In the genomic region with DNA sequence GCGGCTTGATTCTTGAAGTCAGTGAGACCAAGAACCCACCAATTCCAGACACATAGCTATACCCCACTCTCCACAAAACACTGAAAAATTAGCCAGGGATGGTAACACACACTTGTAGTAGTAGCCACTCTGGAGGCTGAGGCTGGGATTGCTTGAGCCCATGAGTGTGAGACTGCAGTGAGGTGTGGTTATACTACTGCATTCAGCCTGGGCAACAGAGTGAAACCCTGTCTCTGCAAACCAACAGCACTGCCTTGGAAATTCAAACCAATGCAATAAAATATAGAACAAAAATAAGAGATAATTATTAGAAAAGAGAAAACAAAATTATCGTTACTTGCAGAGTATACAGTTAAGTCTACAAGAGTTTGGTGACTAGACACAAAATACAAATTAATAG, we compare ENCODE assay signal across 1 cellular context.
TF ChIP-seq lines count a peak whose summit lies in the region.

No MANE protein-coding gene starts in this region.

TF ChIP-seq in GM12878, 131 proteins besides CTCF, POLR2A, EP300 and RAD21:
- no peak for TF ChIP-seq EGR1 (IDR thresholded peaks at IDR 0.05; ENCODE audit: borderline replicate concordance in 1 of 2, low read depth in 2 of 2, low read length in 2 of 2)
- no peak for TF ChIP-seq SMAD1 (IDR thresholded peaks at IDR 0.05; ENCODE audit: low read depth, partially characterized antibody)
- no peak for TF ChIP-seq HCFC1 (IDR thresholded peaks at IDR 0.05; ENCODE audit: low read length)
- TF ChIP-seq, protein P1, sequence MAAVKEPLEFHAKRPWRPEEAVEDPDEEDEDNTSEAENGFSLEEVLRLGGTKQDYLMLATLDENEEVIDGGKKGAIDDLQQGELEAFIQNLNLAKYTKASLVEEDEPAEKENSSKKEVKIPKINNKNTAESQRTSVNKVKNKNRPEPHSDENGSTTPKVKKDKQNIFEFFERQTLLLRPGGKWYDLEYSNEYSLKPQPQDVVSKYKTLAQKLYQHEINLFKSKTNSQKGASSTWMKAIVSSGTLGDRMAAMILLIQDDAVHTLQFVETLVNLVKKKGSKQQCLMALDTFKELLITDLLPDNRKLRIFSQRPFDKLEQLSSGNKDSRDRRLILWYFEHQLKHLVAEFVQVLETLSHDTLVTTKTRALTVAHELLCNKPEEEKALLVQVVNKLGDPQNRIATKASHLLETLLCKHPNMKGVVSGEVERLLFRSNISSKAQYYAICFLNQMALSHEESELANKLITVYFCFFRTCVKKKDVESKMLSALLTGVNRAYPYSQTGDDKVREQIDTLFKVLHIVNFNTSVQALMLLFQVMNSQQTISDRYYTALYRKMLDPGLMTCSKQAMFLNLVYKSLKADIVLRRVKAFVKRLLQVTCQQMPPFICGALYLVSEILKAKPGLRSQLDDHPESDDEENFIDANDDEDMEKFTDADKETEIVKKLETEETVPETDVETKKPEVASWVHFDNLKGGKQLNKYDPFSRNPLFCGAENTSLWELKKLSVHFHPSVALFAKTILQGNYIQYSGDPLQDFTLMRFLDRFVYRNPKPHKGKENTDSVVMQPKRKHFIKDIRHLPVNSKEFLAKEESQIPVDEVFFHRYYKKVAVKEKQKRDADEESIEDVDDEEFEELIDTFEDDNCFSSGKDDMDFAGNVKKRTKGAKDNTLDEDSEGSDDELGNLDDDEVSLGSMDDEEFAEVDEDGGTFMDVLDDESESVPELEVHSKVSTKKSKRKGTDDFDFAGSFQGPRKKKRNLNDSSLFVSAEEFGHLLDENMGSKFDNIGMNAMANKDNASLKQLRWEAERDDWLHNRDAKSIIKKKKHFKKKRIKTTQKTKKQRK (IDR thresholded peaks at IDR 0.05; ENCODE audit: low read depth, low read length): no peak
- no peak for TF ChIP-seq CREB1 (IDR thresholded peaks at IDR 0.05; ENCODE audit: low read depth)
- TF ChIP-seq, protein P2, sequence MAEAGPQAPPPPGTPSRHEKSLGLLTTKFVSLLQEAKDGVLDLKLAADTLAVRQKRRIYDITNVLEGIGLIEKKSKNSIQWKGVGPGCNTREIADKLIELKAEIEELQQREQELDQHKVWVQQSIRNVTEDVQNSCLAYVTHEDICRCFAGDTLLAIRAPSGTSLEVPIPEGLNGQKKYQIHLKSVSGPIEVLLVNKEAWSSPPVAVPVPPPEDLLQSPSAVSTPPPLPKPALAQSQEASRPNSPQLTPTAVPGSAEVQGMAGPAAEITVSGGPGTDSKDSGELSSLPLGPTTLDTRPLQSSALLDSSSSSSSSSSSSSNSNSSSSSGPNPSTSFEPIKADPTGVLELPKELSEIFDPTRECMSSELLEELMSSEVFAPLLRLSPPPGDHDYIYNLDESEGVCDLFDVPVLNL (IDR thresholded peaks at IDR 0.05; ENCODE audit: low read depth, low read length): no peak
- TF ChIP-seq MYB (IDR thresholded peaks at IDR 0.05; ENCODE audit: borderline replicate concordance, low read depth, low read length): no peak
